8 cellular contexts compared by ENCODE assay signal in the genomic region with DNA sequence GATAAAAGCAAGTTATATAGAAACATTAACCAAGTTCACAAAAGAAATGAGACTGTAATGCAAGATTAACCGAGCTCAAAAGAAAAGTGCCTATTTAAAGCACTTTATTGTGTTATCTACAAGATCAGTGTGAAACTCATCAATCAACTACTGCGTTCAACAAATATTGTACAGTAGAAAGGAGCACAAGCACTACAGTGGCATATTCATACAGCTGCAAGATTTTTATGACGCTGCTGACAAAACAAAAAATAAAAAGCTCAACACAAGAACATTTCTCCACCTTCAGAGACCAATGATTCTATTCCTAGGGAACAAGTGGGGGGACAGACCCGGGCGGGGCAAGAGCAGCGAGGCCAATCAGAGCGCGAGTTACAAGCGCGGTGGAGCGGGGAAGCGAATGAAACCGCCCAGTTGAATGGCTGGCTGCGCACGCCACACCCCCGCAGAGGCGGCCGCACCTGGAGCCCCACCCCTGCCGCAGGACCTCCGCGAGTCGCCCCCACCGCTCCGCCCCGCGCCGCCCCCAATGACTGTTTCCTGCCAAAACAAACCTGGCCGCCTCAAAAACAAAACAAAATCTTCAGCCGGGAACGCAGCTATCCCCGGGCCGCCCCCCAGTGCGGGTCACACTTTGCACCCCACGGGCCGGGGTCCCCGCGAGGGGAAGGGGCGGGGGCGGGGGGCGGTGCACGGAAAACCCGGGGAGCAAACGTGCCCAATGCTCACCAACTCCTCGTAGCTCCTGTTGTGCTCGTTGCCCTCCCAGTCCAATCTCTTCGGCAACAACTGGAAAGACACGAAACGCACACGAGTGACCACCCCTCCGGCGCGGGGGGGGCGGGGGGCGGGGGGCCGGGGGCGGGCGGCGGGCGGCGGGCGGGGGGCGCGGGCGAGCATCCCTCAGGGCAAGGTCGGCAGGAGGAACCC. TPM values are rescaled to one million over a fixed set of nuclear protein-coding genes. Genes with fewer than 3 reads are reported as not detected.
DNase-seq lines count a peak whose midpoint lies in the region; ATAC-seq, FAIRE-seq and TF ChIP-seq lines count a peak whose summit lies in the region.

No MANE protein-coding gene starts in this region.

- peak; percentile 88 for FAIRE-seq in GM12891 (lab: Jason Lieb, UNC)
- no peak for FAIRE-seq in pancreas (lab: Jason Lieb, UNC)

- H3K9me3 ChIP-seq in adipocyte (ENCODE audit: control insufficient read depth, low read length), result no peaks in the 10 kb centered on the region
- H3K9me3 ChIP-seq in cardiac muscle cell (ENCODE audit: low read depth), result no peaks in the 10 kb centered on the region
- no peaks in the 10 kb centered on the region for H3K9me3 ChIP-seq in pancreas
- H3K9me3 ChIP-seq in tibial artery, result no peaks in the 10 kb centered on the region

- WGBS in pancreas, 2 donors, result 1% methylated on average over 20 to 65 of the region's 65 CpGs

- peak overlapping the region; percentile 95 for H3K9ac ChIP-seq in adipocyte (ENCODE audit: low read length)

- H3K4me3 ChIP-seq in adipocyte (ENCODE audit: low read length) (peak overlapping the region; percentile 83), cardiac muscle cell (peak overlapping the region; percentile 100), pancreas (peak overlapping the region; percentile 66 to 99 (median 78)), tibial artery (peak overlapping the region; percentile 95 to 98)

- H3K27me3 ChIP-seq in adipocyte (replicated peaks; ENCODE audit: control insufficient read depth, insufficient read depth, low read length) (no peaks in the 10 kb centered on the region), cardiac muscle cell (no peaks in the 10 kb centered on the region), pancreas (no peaks in the 10 kb centered on the region), tibial artery (no peaks in the 10 kb centered on the region)

- no peak for TF ChIP-seq CTCF in cardiac muscle cell (IDR thresholded peaks at IDR 0.05; ENCODE audit: low read depth, low read length)
- TF ChIP-seq CTCF in pancreas (IDR thresholded peaks at IDR 0.05), result no peak
- no peak for TF ChIP-seq CTCF in tibial artery (IDR thresholded peaks at IDR 0.05)

- DNase-seq in GM12891 (ENCODE audit: insufficient read length, low spot score), result peak; percentile 86
- peak; percentile 86 for DNase-seq in NCI-H1436 (lab: John Stamatoyannopoulos, UW)
- peak; percentile 90 for DNase-seq in SW480 (ENCODE audit: low spot score)
- peak; percentile 93 for DNase-seq in adipocyte (ENCODE audit: low read depth)
- peak; percentile 92 for DNase-seq in cardiac muscle cell (ENCODE audit: low read depth in 1 of 2, low spot score in 1 of 2)
- DNase-seq in pancreas, result peak; percentile 88 to 96 (median 93)
- peak; percentile 91 to 96 for DNase-seq in tibial artery

- peaks cover 17% of the 10 kb centered on the region for H3K4me1 ChIP-seq in adipocyte (ENCODE audit: control insufficient read depth, insufficient read depth, low read length)
- peaks cover 11% of the 10 kb centered on the region for H3K4me1 ChIP-seq in cardiac muscle cell (ENCODE audit: low read depth)
- H3K4me1 ChIP-seq in pancreas, result peaks cover 0 to 19% (median 8%) of the 10 kb centered on the region in 3 donors
- peaks cover 0 to 17% (median 5%) of the 10 kb centered on the region in 4 donors for H3K4me1 ChIP-seq in tibial artery

- intact Hi-C loops in pancreas (cut with DNase I) (loop anchor here in 1 of 3 donors (10.0 kb wide), 1 partner anchor 72 kb away; a partner anchor contains a TSS), tibial artery (cut with DNase I; ENCODE audit: low total_unique reads) (loop anchor here (2.0 kb wide), 1 partner anchor 36 kb away; a partner anchor contains a TSS)

- H3K27ac ChIP-seq in cardiac muscle cell (peak overlapping the region; percentile 97), pancreas (peak overlapping the region; percentile 84 to 97 (median 95)), tibial artery (peak overlapping the region; percentile 96 to 98)

- peaks cover 18% of the 10 kb centered on the region for H3K36me3 ChIP-seq in adipocyte (ENCODE audit: control insufficient read depth, insufficient read depth, low read length, severe bottlenecking)
- peaks cover 18% of the 10 kb centered on the region for H3K36me3 ChIP-seq in cardiac muscle cell
- H3K36me3 ChIP-seq in pancreas, result peaks cover 0 to 6% (median 5%) of the 10 kb centered on the region in 3 donors
- peaks cover 0 to 8% (median 0%) of the 10 kb centered on the region in 3 donors for H3K36me3 ChIP-seq in tibial artery

- ATAC-seq in HG02852 (IDR thresholded peaks at IDR 0.05; ENCODE audit: unreplicated experiment), result peak; percentile 78
- peak; percentile 74 to 92 (median 84) for ATAC-seq in pancreas

- TF ChIP-seq POLR2A in GM12891 (IDR thresholded peaks at IDR 0.05; ENCODE audit: low read depth, low read length), result no peak

TF ChIP-seq in GM12891, 5 proteins besides CTCF, POLR2A, EP300 and RAD21:
- TF ChIP-seq POU2F2 (IDR thresholded peaks at IDR 0.05; ENCODE audit: low read depth, low read length) (peak; percentile 31; the same call in 1 of the 2 replicates), SPI1 (IDR thresholded peaks at IDR 0.05; ENCODE audit: low read depth, low read length) (no peak), PAX5 (IDR thresholded peaks at IDR 0.05; ENCODE audit: insufficient read depth, low read length, severe bottlenecking) (peak; percentile 30)

RNA-seq across cellular contexts. Expression of a gene that starts 1.1 kb away (rescaled TPM):
- 5.2 TPM for polyA plus RNA-seq in GM12891 (2012; ENCODE audit: low read depth, missing spikeins)
- total RNA-seq in cardiac muscle cell (29.2 and 62.8 TPM in 2 replicates), pancreas (10 to 100 TPM; 19.6 to 31.7 (median 22.8) TPM)
- polyA plus RNA-seq in cardiac muscle cell (32.6 and 42.9 TPM in 2 replicates), pancreas (10 to 100 TPM in 1 of 2 donors, 1 to 10 TPM in 1; 7.4 to 12.4 TPM)

RNA-seq across cellular contexts. Expression of a gene that starts 36.5 kb away (rescaled TPM):
- polyA plus RNA-seq in GM12891 (2012; ENCODE audit: low read depth, missing spikeins), result 242 TPM
- total RNA-seq in cardiac muscle cell (258 and 375 TPM in 2 replicates), pancreas (100 to 1,000 TPM in 2 of 6 donors, 10 to 100 TPM in 4; 60.1 to 128 (median 98.1) TPM)
- polyA plus RNA-seq in cardiac muscle cell (559 and 612 TPM in 2 replicates), pancreas (100 to 1,000 TPM in 1 of 2 donors, 10 to 100 TPM in 1; 89.9 to 140 TPM)

Comparison
In these comparisons a context has a peak if more than half of its experiments do, and no peak if none do; other contexts are left out.
1. Peak in every context shown above with its lines: DNase-seq, ATAC-seq, H3K4me3 ChIP-seq and H3K27ac ChIP-seq.